In the genomic region with DNA sequence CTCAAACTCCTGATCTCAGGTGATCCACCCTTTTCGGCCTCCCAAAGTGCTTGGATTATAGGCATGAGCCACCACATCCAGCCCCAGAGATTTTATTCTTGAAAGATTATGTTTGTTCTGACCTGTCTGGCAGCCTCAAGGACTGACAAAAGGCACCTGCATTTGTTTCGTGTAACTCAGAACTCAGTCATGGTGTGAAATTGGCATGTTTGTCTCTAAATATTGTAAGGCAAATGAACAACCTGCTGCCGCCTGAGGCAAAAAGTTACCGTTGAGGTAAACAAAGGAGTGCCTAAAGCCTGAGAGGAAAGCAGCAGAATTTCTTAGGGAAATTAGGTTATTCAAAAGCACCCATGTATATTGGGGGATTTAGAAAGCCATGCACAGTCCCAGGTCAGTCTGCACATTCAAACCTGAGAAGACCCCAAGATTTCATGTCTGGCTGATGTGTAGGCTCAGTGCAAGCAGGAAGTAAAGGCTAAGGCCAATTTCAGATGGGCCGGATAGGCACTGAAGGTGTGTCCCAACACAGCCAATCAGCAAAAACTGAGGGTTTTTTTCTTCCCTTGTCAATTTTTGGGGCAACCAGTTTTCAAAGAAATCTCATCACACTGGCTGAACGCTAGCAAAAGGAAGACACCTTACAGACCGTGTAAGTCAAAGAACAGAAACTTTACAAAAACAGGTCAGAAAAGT, we compare ENCODE assay signal across 27 cellular contexts.
"Had no signal": no experiment of that assay in that cellular context is flagged by ENCODE, and none has a peak within 500 bp of the region (broad histone marks: within the 10 kb centered on the region; RNA-seq: fewer than 3 reads in every experiment).

No MANE protein-coding gene starts in this region.

- H3K27ac ChIP-seq: esophagus muscularis mucosa, left ventricle myocardium inferior, testis, vagina, VCaP had no signal

- H3K4me3 Mint-ChIP-seq: activated T-cell treated with anti-CD3 and anti-CD28 coated beads, Interleukin-2, amount 50 U/mL, for 24 hours; brain; dendritic cell treated with granulocyte-macrophage colony-stimulating factor and Interleukin-4, amounts not matched to agents 40 ng/mL and 50 ng/mL, for 4 days; naive thymus-derived CD8-positive, alpha-beta T cell; stimulated activated naive B cell treated with anti-CD40 and anti-IgM and Interleukin-4, amounts not matched to agents 10 μg/mL and 1 μg/mL and 100 μg/mL, for 72 hours had no signal

- H3K27me3 Mint-ChIP-seq: activated T-cell treated with anti-CD3 and anti-CD28 coated beads, Interleukin-2, amount 50 U/mL, for 24 hours; brain; dendritic cell treated with granulocyte-macrophage colony-stimulating factor and Interleukin-4, amounts not matched to agents 40 ng/mL and 50 ng/mL, for 4 days; progenitor cell of endocrine pancreas; stimulated activated naive B cell treated with anti-CD40 and anti-IgM and Interleukin-4, amounts not matched to agents 10 μg/mL and 1 μg/mL and 100 μg/mL, for 72 hours had no signal

- H3K4me1 ChIP-seq: esophagus muscularis mucosa, left ventricle myocardium inferior, testis, vagina had no signal

- DNase-seq: activated CD4-positive, alpha-beta T cell treated with anti-CD3 and anti-CD28 coated beads, Interleukin-2, amount 50 U/mL, for 4 hours; activated CD4-positive, CD25-positive, alpha-beta regulatory T cell treated with anti-CD3 and anti-CD28 coated beads, Interleukin-2, amount 50 U/mL, for 72 hours; activated CD8-positive, alpha-beta memory T cell treated with anti-CD3 and anti-CD28 coated beads for 24 hours; activated CD8-positive, alpha-beta memory T cell treated with anti-CD3 and anti-CD28 coated beads, Interleukin-2, amount 50 U/mL, for 4 hours; activated naive CD4-positive, alpha-beta T cell treated with Interleukin-2 at 50 U/mL for 16 hours; activated T-cell treated with anti-CD3 and anti-CD28 coated beads, Interleukin-2, amount 50 U/mL, for 24 hours; anterior cingulate cortex; caudate nucleus; effector CD8-positive, alpha-beta T cell; glutamatergic neuron; hippocampal formation; kidney glomerular epithelial cell; left ventricle myocardium inferior; naive thymus-derived CD8-positive, alpha-beta T cell; retina; stimulated activated CD4-positive, alpha-beta T cell treated with anti-CD3 and anti-CD28 coated beads, Interleukin-2, amount 100 ng/mL, for 48 hours; stimulated activated CD8-positive, alpha-beta memory T cell treated with anti-CD3 and anti-CD28 coated beads, Interleukin-4, amount 100 ng/mL, for 48 hours; stimulated activated naive B cell treated with anti-CD40 and anti-IgM and Interleukin-4, amounts not matched to agents 10 μg/mL and 1 μg/mL and 100 μg/mL, for 72 hours; testis had no signal

- H3K9me3 ChIP-seq: esophagus muscularis mucosa, testis, vagina had no signal

- H3K27ac Mint-ChIP-seq: activated T-cell treated with anti-CD3 and anti-CD28 coated beads, Interleukin-2, amount 50 U/mL, for 24 hours; activated T-helper 2 cell treated with anti-CD3 and anti-CD28 coated beads, Interferon-gamma antibody, Interleukin-2, Interleukin-4, amounts not matched to agents 10 μg/mL and 5 μg/mL and 100 μg/mL, durations not matched to agents 14 hours and 24 hours and 36 hours; brain; dendritic cell treated with granulocyte-macrophage colony-stimulating factor and Interleukin-4, amounts not matched to agents 40 ng/mL and 50 ng/mL, for 4 days; naive thymus-derived CD8-positive, alpha-beta T cell; progenitor cell of endocrine pancreas; stimulated activated naive B cell treated with anti-CD40 and anti-IgM and Interleukin-4, amounts not matched to agents 10 μg/mL and 1 μg/mL and 100 μg/mL, for 72 hours had no signal

- H3K9me3 Mint-ChIP-seq: activated T-cell treated with anti-CD3 and anti-CD28 coated beads, Interleukin-2, amount 50 U/mL, for 24 hours; activated T-helper 2 cell treated with anti-CD3 and anti-CD28 coated beads, Interferon-gamma antibody, Interleukin-2, Interleukin-4, amounts not matched to agents 10 μg/mL and 5 μg/mL and 100 μg/mL, durations not matched to agents 14 hours and 24 hours and 36 hours had no signal

- H3K27me3 ChIP-seq: esophagus muscularis mucosa, testis, vagina had no signal

- H3K4me1 Mint-ChIP-seq: brain; naive thymus-derived CD8-positive, alpha-beta T cell had no signal

- H3K36me3 ChIP-seq: esophagus muscularis mucosa, left ventricle myocardium inferior, vagina had no signal

- H3K4me3 ChIP-seq: esophagus muscularis mucosa, left ventricle myocardium inferior, testis, vagina had no signal

- ATAC-seq: naive thymus-derived CD8-positive, alpha-beta T cell; stimulated activated naive B cell treated with anti-CD40 and anti-IgM and Interleukin-4, amounts not matched to agents 10 μg/mL and 1 μg/mL and 100 μg/mL, for 72 hours had no signal

- FAIRE-seq: frontal cortex had no signal
